Comparison of ENCODE assay signal across 18 cellular contexts in genomic region chr9:34279431-34279830, GRCh38. TPM values are rescaled to one million over a fixed set of nuclear protein-coding genes. Genes with fewer than 3 reads are reported as not detected.
DNase-seq lines count a peak whose midpoint lies in the region; ATAC-seq, FAIRE-seq and TF ChIP-seq lines count a peak whose summit lies in the region.
"Had no signal": no experiment of that assay in that cellular context is flagged by ENCODE, and none has a peak within 500 bp of the region (broad histone marks: within the 10 kb centered on the region; RNA-seq: fewer than 3 reads in every experiment).

No MANE protein-coding gene starts in this region.

- no peaks in the 10 kb centered on the region for H3K9me3 ChIP-seq in stomach
- H3K9me3 ChIP-seq: adrenal gland, pancreas had no signal

- H3K4me1 ChIP-seq in stomach: peaks cover 0 to 6% (median 0%) of the 10 kb centered on the region in 4 donors
- H3K4me1 ChIP-seq: adrenal gland, pancreas had no signal

- H3K36me3 ChIP-seq in bronchial epithelial cell (ENCODE audit: control insufficient read depth, insufficient read depth, low read length) (no peaks in the 10 kb centered on the region), stomach (no peaks in the 10 kb centered on the region)
- H3K36me3 ChIP-seq: adrenal gland, pancreas had no signal

- ATAC-seq in activated CD8-positive, alpha-beta T cell treated with anti-CD3 and anti-CD28 coated beads, Interleukin-2, amount 10 ng/mL, durations not matched to agents 7 days and 5 days: no peak
- ATAC-seq: pancreas had no signal

- TF ChIP-seq POLR2A in stomach (IDR thresholded peaks at IDR 0.05): no peak

- H3K27me3 ChIP-seq in bronchial epithelial cell (ENCODE audit: control insufficient read depth, insufficient read depth, low read length) (no peaks in the 10 kb centered on the region), stomach (no peaks in the 10 kb centered on the region)
- H3K27me3 ChIP-seq: adrenal gland, pancreas had no signal

- TF ChIP-seq CTCF in bronchial epithelial cell (IDR thresholded peaks at IDR 0.05; ENCODE audit: insufficient read depth, low read length, severe bottlenecking): no peak
- TF ChIP-seq CTCF in nephron progenitor cell (IDR thresholded peaks at IDR 0.05): no peak
- TF ChIP-seq CTCF in stomach (IDR thresholded peaks at IDR 0.05): no peak

- intact Hi-C loops in stomach (cut with DNase I; ENCODE audit: low total_unique reads): no loop called here

- POLR2A ChIA-PET in activated CD8-positive, alpha-beta T cell treated with anti-CD3 and anti-CD28 coated beads, Interleukin-2, amount 10 ng/mL, durations not matched to agents 7 days and 5 days (lab: Charles Lee): interaction anchor here (0.5 kb wide), 1 partner anchor 261 kb away, joined by 3 read pairs; no protein-coding TSS in a partner anchor

- TF ChIP-seq EP300 in stomach (IDR thresholded peaks at IDR 0.05): no peak

- 73 to 83% (median 78%) methylated on average over 3 of the region's 3 CpGs for WGBS in stomach, 5 donors

- CTCF ChIA-PET in activated CD8-positive, alpha-beta T cell treated with anti-CD3 and anti-CD28 coated beads, Interleukin-2, amount 10 ng/mL, durations not matched to agents 7 days and 5 days (lab: Charles Lee): no interaction called here

- H3K9me3 Mint-ChIP-seq in nephron progenitor cell: no peaks in the 10 kb centered on the region
- H3K9me3 Mint-ChIP-seq in activated CD8-positive, alpha-beta T cell treated with anti-CD3 and anti-CD28 coated beads, Interleukin-2, amount 10 ng/mL, durations not matched to agents 7 days and 5 days (ENCODE audit: insufficient read depth): no peaks in the 10 kb centered on the region
- H3K9me3 Mint-ChIP-seq: CD4-positive, alpha-beta memory T cell; T-helper 1 cell treated with Interleukin-12 subunit alpha and Interleukin-12 subunit beta and Interleukin-4 antibody, amounts not matched to agents 30 μg/mL and 1 μg/mL, for 36 hours had no signal

- H3K4me3 ChIP-seq in bronchial epithelial cell (ENCODE audit: low read depth, low read length): no peak overlapping the region
- no peak overlapping the region for H3K4me3 ChIP-seq in stomach
- H3K4me3 ChIP-seq: adrenal gland, pancreas, smooth muscle cell had no signal

- H3K36me3 Mint-ChIP-seq in nephron progenitor cell (ENCODE audit: low read depth): peaks cover 6% of the 10 kb centered on the region
- peaks cover 15% of the 10 kb centered on the region for H3K36me3 Mint-ChIP-seq in activated CD8-positive, alpha-beta T cell treated with anti-CD3 and anti-CD28 coated beads, Interleukin-2, amount 10 ng/mL, durations not matched to agents 7 days and 5 days (ENCODE audit: low read depth)
- H3K36me3 Mint-ChIP-seq: CD4-positive, alpha-beta memory T cell had no signal

- H3K27ac ChIP-seq in stomach: no peak overlapping the region
- H3K27ac ChIP-seq: adrenal gland, pancreas had no signal

- no peak overlapping the region for H3K4me3 Mint-ChIP-seq in nephron progenitor cell
- H3K4me3 Mint-ChIP-seq in activated CD8-positive, alpha-beta T cell treated with anti-CD3 and anti-CD28 coated beads, Interleukin-2, amount 10 ng/mL, durations not matched to agents 7 days and 5 days: no peak overlapping the region
- H3K4me3 Mint-ChIP-seq: CD4-positive, alpha-beta memory T cell; T-helper 1 cell treated with Interleukin-12 subunit alpha and Interleukin-12 subunit beta and Interleukin-4 antibody, amounts not matched to agents 30 μg/mL and 1 μg/mL, for 36 hours had no signal

- DNase-seq in NCI-H1105 treated with DMSO at 0.1 percent for 48 hours (lab: John Stamatoyannopoulos, UW) (peak; percentile 5), NCI-H1105 (lab: John Stamatoyannopoulos, UW) (no peak), NCI-H2107 (lab: John Stamatoyannopoulos, UW) (peak; percentile 48), bronchial epithelial cell (ENCODE audit: low read depth) (peak; percentile 83), nephron progenitor cell (no peak), NCI-H1048 (lab: John Stamatoyannopoulos, UW) (no peak), stomach (no peak)
- DNase-seq in activated CD8-positive, alpha-beta T cell treated with anti-CD3 and anti-CD28 coated beads, Interleukin-2, amount 10 ng/mL, durations not matched to agents 7 days and 5 days: no peak
- DNase-seq: 8988T; activated CD4-positive, alpha-beta T cell treated with anti-CD3 and anti-CD28 coated beads for 48 hours; activated T-cell treated with anti-CD3 and anti-CD28 coated beads, Interleukin-2, amount 50 U/mL, for 48 hours; CD4-positive, alpha-beta memory T cell; NCI-H446 treated with DMSO at 0.1 percent for 48 hours; pancreas had no signal

- no peaks in the 10 kb centered on the region for H3K27me3 Mint-ChIP-seq in nephron progenitor cell (ENCODE audit: low read depth, poor library complexity)
- H3K27me3 Mint-ChIP-seq in activated CD8-positive, alpha-beta T cell treated with anti-CD3 and anti-CD28 coated beads, Interleukin-2, amount 10 ng/mL, durations not matched to agents 7 days and 5 days (ENCODE audit: low read depth): no peaks in the 10 kb centered on the region
- H3K27me3 Mint-ChIP-seq: CD4-positive, alpha-beta memory T cell had no signal

- no peak for FAIRE-seq in bronchial epithelial cell (lab: Jason Lieb, UNC)
- FAIRE-seq: colon, pancreas had no signal

- H3K4me1 Mint-ChIP-seq in nephron progenitor cell: peaks cover 12% of the 10 kb centered on the region
- peaks cover 10% of the 10 kb centered on the region for H3K4me1 Mint-ChIP-seq in activated CD8-positive, alpha-beta T cell treated with anti-CD3 and anti-CD28 coated beads, Interleukin-2, amount 10 ng/mL, durations not matched to agents 7 days and 5 days (ENCODE audit: low read depth)

- peak overlapping the region; percentile 10 for H3K27ac Mint-ChIP-seq in nephron progenitor cell
- no peak overlapping the region for H3K27ac Mint-ChIP-seq in activated CD8-positive, alpha-beta T cell treated with anti-CD3 and anti-CD28 coated beads, Interleukin-2, amount 10 ng/mL, durations not matched to agents 7 days and 5 days
- H3K27ac Mint-ChIP-seq: CD4-positive, alpha-beta memory T cell; T-helper 1 cell treated with Interleukin-12 subunit alpha and Interleukin-12 subunit beta and Interleukin-4 antibody, amounts not matched to agents 30 μg/mL and 1 μg/mL, for 36 hours had no signal

RNA-seq across cellular contexts. Expression of gene KIF24, which starts 49.6 kb away (rescaled TPM):
- total RNA-seq in bronchial epithelial cell: 0.26 and 0.38 TPM in 2 replicates
- 10 to 100 TPM; 11.2 to 11.4 TPM for total RNA-seq in activated CD8-positive, alpha-beta T cell treated with anti-CD3 and anti-CD28 coated beads, Interleukin-2, amount 10 ng/mL, durations not matched to agents 7 days and 5 days
- total RNA-seq in stomach: 1 to 10 TPM in 4 of 5 donors, under 1 TPM in 1; 0.29 to 5.8 (median 3.2) TPM
- under 1 TPM; 0.37 to 0.90 (median 0.46) TPM for polyA plus RNA-seq in stomach
- polyA plus RNA-seq: CD4-positive, alpha-beta memory T cell had no signal

RNA-seq across cellular contexts. Expression of gene NUDT2, which starts 49.9 kb away (rescaled TPM):
- total RNA-seq in bronchial epithelial cell (50.3 and 56.2 TPM in 2 replicates), stomach (10 to 100 TPM in 3 of 5 donors, 1 to 10 TPM in 1, under 1 TPM in 1; 0.87 to 46.9 (median 17.0) TPM)
- total RNA-seq in activated CD8-positive, alpha-beta T cell treated with anti-CD3 and anti-CD28 coated beads, Interleukin-2, amount 10 ng/mL, durations not matched to agents 7 days and 5 days: 10 to 100 TPM; 28.9 to 31.6 TPM
- polyA plus RNA-seq in stomach: 10 to 100 TPM; 22.2 to 73.2 (median 34.5) TPM

Comparison
In these comparisons a context has a peak if more than half of its experiments do, and no peak if none do; other contexts are left out.
1. DNase-seq: peak in NCI-H1105 treated with DMSO at 0.1 percent for 48 hours (single experiment), NCI-H2107 (single experiment) and bronchial epithelial cell (single experiment); none in NCI-H1105 (single experiment), nephron progenitor cell (single experiment), NCI-H1048 (single experiment), activated CD8-positive, alpha-beta T cell treated with anti-CD3 and anti-CD28 coated beads, Interleukin-2, amount 10 ng/mL, durations not matched to agents 7 days and 5 days (single experiment) and stomach (single experiment).